Comparison of ENCODE assay signal across 16 cellular contexts in the genomic region with DNA sequence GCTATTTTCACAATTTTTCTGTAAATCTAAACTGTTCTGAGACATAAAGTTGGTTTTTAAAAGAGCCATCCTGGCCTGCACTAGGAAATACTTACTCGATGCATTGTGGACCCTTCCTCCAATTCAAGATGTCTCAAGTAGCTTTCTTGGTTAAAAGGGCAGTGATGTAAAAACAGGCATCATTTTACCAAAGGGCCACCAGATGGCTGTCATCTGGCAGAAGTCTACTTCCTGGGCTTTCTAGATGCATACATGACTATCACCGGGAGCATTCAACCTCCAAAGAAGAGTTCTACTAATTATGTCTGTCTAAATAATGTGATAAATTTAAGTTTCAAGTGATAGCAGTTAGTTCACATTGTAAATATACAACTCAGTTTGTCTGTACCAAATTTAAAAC.
DNase-seq lines count a peak whose midpoint lies in the region; ATAC-seq and TF ChIP-seq lines count a peak whose summit lies in the region.
"Had no signal": no experiment of that assay in that cellular context is flagged by ENCODE, and none has a peak within 500 bp of the region (broad histone marks: within the 10 kb centered on the region; RNA-seq: fewer than 3 reads in every experiment).

No MANE protein-coding gene starts in this region.

- peaks cover 24% of the 10 kb centered on the region for H3K4me1 ChIP-seq in mesodermal cell (ENCODE audit: control insufficient read depth, insufficient read depth, low read length, poor library complexity, severe bottlenecking)
- H3K4me1 ChIP-seq: sigmoid colon had no signal

- H3K4me1 Mint-ChIP-seq in activated CD4-positive, alpha-beta memory T cell treated with anti-CD3 and anti-CD28 coated beads for 36 hours (ENCODE audit: low read depth) = no peaks in the 10 kb centered on the region
- H3K4me1 Mint-ChIP-seq: memory B cell had no signal

- H3K4me3 ChIP-seq in NB4 (ENCODE audit: low read depth, low read length) (no peak overlapping the region), mesodermal cell (ENCODE audit: extremely low read depth, insufficient read depth, low read length, poor library complexity, severe bottlenecking) (no peak overlapping the region)
- H3K4me3 ChIP-seq: sigmoid colon had no signal

- peak overlapping the region; percentile 91 for H3K27ac ChIP-seq in mesodermal cell (ENCODE audit: low read depth, low read length, severe bottlenecking)
- H3K27ac ChIP-seq: KMS-11, sigmoid colon had no signal

- TF ChIP-seq POLR2A in NB4 (IDR thresholded peaks at IDR 0.05; ENCODE audit: extremely low read depth, insufficient read length) = no peak

- CTCF ChIA-PET in activated CD4-positive, alpha-beta memory T cell treated with anti-CD3 and anti-CD28 coated beads for 36 hours (lab: Charles Lee) = interaction anchor here (1.2 to 1.5 kb wide), 2 partner anchors 222 to 224 kb away, joined by 3 to 5 read pairs; no protein-coding TSS in a partner anchor

- H3K27ac Mint-ChIP-seq in activated CD4-positive, alpha-beta memory T cell treated with anti-CD3 and anti-CD28 coated beads for 36 hours = no peak overlapping the region
- H3K27ac Mint-ChIP-seq: activated naive CD8-positive, alpha-beta T cell; memory B cell had no signal

- intact Hi-C loops in activated CD4-positive, alpha-beta memory T cell treated with anti-CD3 and anti-CD28 coated beads for 36 hours (cut with micrococcal nuclease) = loop anchor here (10.0 kb wide), 1 partner anchor 220 kb away; no protein-coding TSS in a partner anchor

- POLR2A ChIA-PET in activated CD4-positive, alpha-beta memory T cell treated with anti-CD3 and anti-CD28 coated beads for 36 hours (lab: Charles Lee) = no interaction called here

- in situ Hi-C loops in T47D (cut with HindIII; ENCODE audit: low pct_unique_long_range_greater_than_20kb, low sequenced_read_pairs) = no loop called here

- no peak overlapping the region for H3K4me3 Mint-ChIP-seq in activated CD4-positive, alpha-beta memory T cell treated with anti-CD3 and anti-CD28 coated beads for 36 hours
- H3K4me3 Mint-ChIP-seq: activated naive CD8-positive, alpha-beta T cell; memory B cell had no signal

- no peaks in the 10 kb centered on the region for H3K36me3 Mint-ChIP-seq in activated CD4-positive, alpha-beta memory T cell treated with anti-CD3 and anti-CD28 coated beads for 36 hours
- H3K36me3 Mint-ChIP-seq: activated naive CD8-positive, alpha-beta T cell; memory B cell had no signal

- H3K9me3 ChIP-seq in mesodermal cell (ENCODE audit: control insufficient read depth, low read length) = no peaks in the 10 kb centered on the region
- H3K9me3 ChIP-seq: sigmoid colon had no signal

- H3K36me3 ChIP-seq in mesodermal cell (ENCODE audit: control insufficient read depth, insufficient read depth, low read length) = no peaks in the 10 kb centered on the region
- H3K36me3 ChIP-seq: sigmoid colon had no signal

- 83 to 100% methylated on average over 1 of the region's 2 CpGs for WGBS in mesodermal cell (ENCODE audit: insufficient coverage in 2 of 2), 2 experiments

- no peaks in the 10 kb centered on the region for H3K9me3 Mint-ChIP-seq in activated CD4-positive, alpha-beta memory T cell treated with anti-CD3 and anti-CD28 coated beads for 36 hours
- H3K9me3 Mint-ChIP-seq: memory B cell had no signal

- DNase-seq in GM04504 (ENCODE audit: low read depth) (peak; percentile 42), NB4 (ENCODE audit: low read depth) (peak; percentile 4), T47D (ENCODE audit: low read depth in 1 of 2, low spot score in 1 of 2) (peak; percentile 32 to 65), hypothalamus (lab: John Stamatoyannopoulos, UW) (no peak)
- DNase-seq in activated CD4-positive, alpha-beta memory T cell treated with anti-CD3 and anti-CD28 coated beads for 36 hours = no peak
- DNase-seq in activated CD8-positive, alpha-beta memory T cell treated with anti-CD3 and anti-CD28 coated beads for 24 hours = no peak
- DNase-seq: activated CD4-positive, CD25-positive, alpha-beta regulatory T cell; GDM1; NK-92 treated with Interleukin-12 subunit alpha and Interleukin-12 subunit beta, amount 100 ng/mL, for 24 hours; sigmoid colon; stimulated activated CD8-positive, alpha-beta memory T cell treated with anti-CD3 and anti-CD28 coated beads, Interleukin-4, amount 100 ng/mL, for 48 hours had no signal

- no peak for TF ChIP-seq CTCF in NB4 (IDR thresholded peaks at IDR 0.05; ENCODE audit: low read depth, low read length)

- peaks cover 8% of the 10 kb centered on the region for H3K27me3 Mint-ChIP-seq in activated CD4-positive, alpha-beta memory T cell treated with anti-CD3 and anti-CD28 coated beads for 36 hours

- ATAC-seq in HG02642 (IDR thresholded peaks at IDR 0.05; ENCODE audit: poor library complexity, unreplicated experiment) = no peak

Comparison
In these comparisons a context has a peak if more than half of its experiments do, and no peak if none do; other contexts are left out.
1. DNase-seq: peak in GM04504 (single experiment), NB4 (single experiment) and T47D (2 of 2); none in hypothalamus (0 of 51), activated CD4-positive, alpha-beta memory T cell treated with anti-CD3 and anti-CD28 coated beads for 36 hours (single experiment) and activated CD8-positive, alpha-beta memory T cell treated with anti-CD3 and anti-CD28 coated beads for 24 hours (single experiment).